ENCODE assay signal across 7 cellular contexts in genomic region chr7:26198133-26198780, GRCh38. TPM values are rescaled to one million over a fixed set of nuclear protein-coding genes. Genes with fewer than 3 reads are reported as not detected.
DNase-seq lines count a peak whose midpoint lies in the region; ATAC-seq and TF ChIP-seq lines count a peak whose summit lies in the region.

No MANE protein-coding gene starts in this region.

- TF ChIP-seq POLR2A in testis (IDR thresholded peaks at IDR 0.05) = no peak

- WGBS in testis, 2 donors = 0 to 1% methylated on average over 6 of the region's 6 CpGs

- intact Hi-C loops in ascending aorta (cut with DNase I) (no loop called here), testis (cut with DNase I; ENCODE audit: low total_unique reads) (no loop called here)

- H3K36me3 ChIP-seq in GM06990 (ENCODE audit: control insufficient read depth, insufficient read depth, low read length) (peaks cover 10% of the 10 kb centered on the region), ascending aorta (peaks cover 37 to 53% of the 10 kb centered on the region in 2 donors), kidney epithelial cell (ENCODE audit: control insufficient read depth, insufficient read depth, low read length) (peaks cover 3% of the 10 kb centered on the region), testis (ENCODE audit: low read depth, missing control alignments) (no peaks in the 10 kb centered on the region)

- peak; percentile 55 for TF ChIP-seq CTCF in GM06990 (IDR thresholded peaks at IDR 0.05; ENCODE audit: insufficient read depth, low read length, poor library complexity, severe bottlenecking)
- TF ChIP-seq CTCF in ascending aorta (IDR thresholded peaks at IDR 0.05) = peak; percentile 57 to 70 (median 68)
- peak; percentile 49 for TF ChIP-seq CTCF in kidney epithelial cell (IDR thresholded peaks at IDR 0.05; ENCODE audit: insufficient read depth, low read length, poor library complexity, severe bottlenecking)
- peak; percentile 53 to 87 (median 73) for TF ChIP-seq CTCF in testis (IDR thresholded peaks at IDR 0.05)

- H3K4me3 ChIP-seq in GM06990 (replicated peaks; ENCODE audit: low read depth, low read length) (peak overlapping the region; percentile 94), ascending aorta (peak overlapping the region; percentile 84 to 95), kidney epithelial cell (ENCODE audit: low read depth, low read length) (peak overlapping the region; percentile 100), testis (peak overlapping the region; percentile 97 to 99)

- ATAC-seq in HG03280 (IDR thresholded peaks at IDR 0.05; ENCODE audit: unreplicated experiment) (no peak), HG02678 (IDR thresholded peaks at IDR 0.05; ENCODE audit: unreplicated experiment) (no peak)

- H3K27ac ChIP-seq in ascending aorta = peak overlapping the region; percentile 99 to 100
- H3K27ac ChIP-seq in testis = peak overlapping the region; percentile 100

- DNase-seq in GM06990 (ENCODE audit: extremely low read depth, insufficient read length) (no peak), LoVo (ENCODE audit: low spot score) (peak; percentile 54), ascending aorta (ENCODE audit: low spot score in 2 of 2) (no peak), kidney epithelial cell (ENCODE audit: low read depth) (no peak), testis (no peak)

- H3K4me1 ChIP-seq in ascending aorta = peaks cover 3 to 47% of the 10 kb centered on the region in 2 donors
- H3K4me1 ChIP-seq in testis = peaks cover 19% of the 10 kb centered on the region

- H3K9me3 ChIP-seq in ascending aorta (no peaks in the 10 kb centered on the region), testis (no peaks in the 10 kb centered on the region)

- no peaks in the 10 kb centered on the region for H3K27me3 ChIP-seq in GM06990 (replicated peaks; ENCODE audit: control insufficient read depth, insufficient read depth, low read length)
- no peaks in the 10 kb centered on the region for H3K27me3 ChIP-seq in ascending aorta
- H3K27me3 ChIP-seq in kidney epithelial cell (ENCODE audit: control insufficient read depth, insufficient read depth, low read length) = no peaks in the 10 kb centered on the region
- H3K27me3 ChIP-seq in testis = no peaks in the 10 kb centered on the region

RNA-seq across cellular contexts. Expression of gene HNRNPA2B1, which starts 2.3 kb away (rescaled TPM):
- total RNA-seq in ascending aorta (57.0 TPM), kidney epithelial cell (131 and 133 TPM in 2 replicates), testis (100 to 1,000 TPM; 343 to 372 TPM)
- 659 TPM for polyA plus RNA-seq in testis (ENCODE audit: insufficient read depth, low read depth, low replicate concordance)

RNA-seq across cellular contexts. Expression of gene CBX3, which starts 3.3 kb away (rescaled TPM):
- total RNA-seq in ascending aorta = 32.1 TPM
- total RNA-seq in kidney epithelial cell = 104 and 107 TPM in 2 replicates
- 100 to 1,000 TPM in 1 of 2 donors, 10 to 100 TPM in 1; 95.7 to 116 TPM for total RNA-seq in testis
- 137 TPM for polyA plus RNA-seq in testis (ENCODE audit: insufficient read depth, low read depth, low replicate concordance)

RNA-seq across cellular contexts. Expression of gene NFE2L3, which starts 46.3 kb away (rescaled TPM):
- 10.0 TPM for total RNA-seq in ascending aorta
- 53.8 and 57.1 TPM in 2 replicates for total RNA-seq in kidney epithelial cell
- 1 to 10 TPM; 3.3 to 4.2 TPM for total RNA-seq in testis
- 4.2 TPM for polyA plus RNA-seq in testis (ENCODE audit: insufficient read depth, low read depth, low replicate concordance)
